In genomic region chr11:3086114-3086513, GRCh38 we compare ENCODE assay signal across 19 cellular contexts.
"Had no signal": no experiment of that assay in that cellular context is flagged by ENCODE, and none has a peak within 500 bp of the region (broad histone marks: within the 10 kb centered on the region; RNA-seq: fewer than 3 reads in every experiment).

No MANE protein-coding gene starts in this region.

- H3K36me3 ChIP-seq: cardiac muscle cell, colonic mucosa, gastrocnemius medialis had no signal

- H3K27ac Mint-ChIP-seq: activated CD4-positive, alpha-beta T cell treated with anti-CD3 and anti-CD28 coated beads, Interleukin-2, amount 10 ng/mL, durations not matched to agents 24 days and 14 days; activated CD8-positive, alpha-beta T cell treated with anti-CD3 and anti-CD28 coated beads for 36 hours; activated naive CD8-positive, alpha-beta T cell treated with anti-CD3 and anti-CD28 coated beads for 36 hours; naive B cell; T-cell had no signal

- H3K9me3 Mint-ChIP-seq: activated CD4-positive, alpha-beta T cell treated with anti-CD3 and anti-CD28 coated beads, Interleukin-2, amount 10 ng/mL, durations not matched to agents 24 days and 14 days; activated CD8-positive, alpha-beta T cell treated with anti-CD3 and anti-CD28 coated beads for 36 hours; activated naive CD8-positive, alpha-beta T cell treated with anti-CD3 and anti-CD28 coated beads for 36 hours; activated T-helper 17 cell treated with anti-CD3 and anti-CD28 coated beads, Interleukin-2, amount 50 U/mL, for 72 hours; naive B cell; T-cell had no signal

- DNase-seq: activated CD4-positive, alpha-beta T cell treated with anti-CD3 and anti-CD28 coated beads, Interleukin-2, amount 10 ng/mL, durations not matched to agents 24 days and 14 days; activated CD8-positive, alpha-beta T cell treated with anti-CD3 and anti-CD28 coated beads for 36 hours; activated naive CD4-positive, alpha-beta T cell; activated naive CD8-positive, alpha-beta T cell treated with anti-CD3 and anti-CD28 coated beads for 36 hours; activated T-cell treated with anti-CD3 and anti-CD28 coated beads, Interleukin-2, amount 50 U/mL, for 1 hour; amniotic stem cell; colonic mucosa; left lung; naive B cell; stimulated activated CD8-positive, alpha-beta memory T cell treated with anti-CD3 and anti-CD28 coated beads, Interleukin-4, amount 100 ng/mL, for 48 hours; stimulated activated naive CD4-positive, alpha-beta T cell treated with Interleukin-2 at 50 U/mL for 16 hours; T-cell; T-helper 9 cell had no signal

- H3K27me3 Mint-ChIP-seq: activated CD8-positive, alpha-beta T cell treated with anti-CD3 and anti-CD28 coated beads for 36 hours had no signal

- H3K9me3 ChIP-seq: colonic mucosa, gastrocnemius medialis, left lung, tibial nerve had no signal

- H3K27me3 ChIP-seq: cardiac muscle cell, colonic mucosa had no signal

- FAIRE-seq: keratinocyte, urothelium cell line had no signal

- H3K27ac ChIP-seq: cardiac muscle cell, colonic mucosa, gastrocnemius medialis, left lung, tibial nerve had no signal

- H3K4me1 ChIP-seq: colonic mucosa, left lung had no signal

- H3K36me3 Mint-ChIP-seq: activated naive CD8-positive, alpha-beta T cell treated with anti-CD3 and anti-CD28 coated beads for 36 hours; naive B cell; T-cell had no signal

- H3K4me3 ChIP-seq: cardiac muscle cell, colonic mucosa, gastrocnemius medialis, left lung, tibial nerve had no signal

- H3K4me3 Mint-ChIP-seq: activated CD4-positive, alpha-beta T cell treated with anti-CD3 and anti-CD28 coated beads, Interleukin-2, amount 10 ng/mL, durations not matched to agents 24 days and 14 days; activated CD8-positive, alpha-beta T cell treated with anti-CD3 and anti-CD28 coated beads for 36 hours; activated naive CD8-positive, alpha-beta T cell treated with anti-CD3 and anti-CD28 coated beads for 36 hours; activated T-helper 17 cell treated with anti-CD3 and anti-CD28 coated beads, Interleukin-2, amount 50 U/mL, for 72 hours; T-cell had no signal

- H3K4me1 Mint-ChIP-seq: activated naive CD8-positive, alpha-beta T cell treated with anti-CD3 and anti-CD28 coated beads for 36 hours; activated T-helper 17 cell treated with anti-CD3 and anti-CD28 coated beads, Interleukin-2, amount 50 U/mL, for 72 hours; T-cell had no signal
